ENCODE assay signal across 8 cellular contexts in the genomic region with DNA sequence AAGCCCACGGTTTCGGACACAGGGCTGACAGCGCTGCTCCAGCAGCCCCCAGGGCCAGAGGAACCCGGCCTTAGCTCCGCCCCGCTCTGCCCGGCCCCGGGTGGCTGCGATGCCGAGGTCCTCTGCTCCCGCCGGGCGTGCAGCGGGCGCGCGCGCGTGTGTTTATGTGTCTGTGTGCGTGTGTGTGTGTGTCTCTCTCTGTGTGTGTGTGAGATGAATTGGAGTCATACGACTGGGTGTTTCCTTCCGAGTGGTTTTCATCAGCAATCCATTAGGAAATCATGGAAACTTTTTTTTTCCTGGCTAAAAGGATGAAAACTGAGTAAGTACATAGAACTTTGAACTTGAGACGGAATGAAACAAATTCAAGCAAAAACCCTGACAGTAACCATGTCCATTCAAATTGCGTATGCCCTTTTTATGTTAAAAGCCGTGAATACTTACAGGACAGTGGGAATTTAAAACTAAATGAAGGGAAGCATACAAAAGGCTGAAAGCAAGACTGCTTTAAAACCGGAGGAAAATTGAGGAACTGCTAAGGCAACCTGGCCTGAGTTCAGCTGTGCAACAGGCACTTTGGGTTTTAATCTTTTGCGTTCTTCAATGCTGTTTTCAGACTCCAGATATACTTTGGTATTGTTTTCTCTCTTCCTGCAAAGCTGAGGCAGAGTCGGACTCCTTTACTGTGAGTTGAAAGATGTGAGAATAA. TPM values are rescaled to one million over a fixed set of nuclear protein-coding genes. Genes with fewer than 3 reads are reported as not detected.
DNase-seq lines count a peak whose midpoint lies in the region; ATAC-seq and TF ChIP-seq lines count a peak whose summit lies in the region.

A gene (plus strand): TSS at position 121 of the 709 bp plus-strand sequence. CDS start 911 bp downstream, outside the sequence.

- no peak for TF ChIP-seq POLR2A in testis (IDR thresholded peaks at IDR 0.05)

- intact Hi-C loops in activated T-helper 2 cell treated with anti-CD3 and anti-CD28 coated beads, Interferon-gamma antibody, Interleukin-2, Interleukin-4, amounts not matched to agents 10 μg/mL and 5 μg/mL and 100 μg/mL, durations not matched to agents 14 hours and 24 hours and 36 hours (cut with micrococcal nuclease) = loop anchor here (5.0 to 10.0 kb wide), 5 partner anchors 131 to 1006 kb away; a partner anchor contains a TSS
- intact Hi-C loops in testis (cut with DNase I; ENCODE audit: low total_unique reads) = loop anchor here (5.0 kb wide), 1 partner anchor 94 kb away; no protein-coding TSS in a partner anchor

- H3K27ac Mint-ChIP-seq in activated T-helper 2 cell treated with anti-CD3 and anti-CD28 coated beads, Interferon-gamma antibody, Interleukin-2, Interleukin-4, amounts not matched to agents 10 μg/mL and 5 μg/mL and 100 μg/mL, durations not matched to agents 14 hours and 24 hours and 36 hours = no peak within 1 kb of the TSS
- H3K27ac Mint-ChIP-seq in naive B cell = peak within 1 kb of the TSS in 3 of 6 donors; percentile 20 to 90 (median 73)

- H3K4me3 ChIP-seq in fibroblast of the aortic adventitia (ENCODE audit: low read depth, low read length) (peak within 1 kb of the TSS; percentile 79), testis (peak within 1 kb of the TSS; percentile 43 to 62)

- no peaks in the 10 kb centered on the region for H3K36me3 Mint-ChIP-seq in activated T-helper 2 cell treated with anti-CD3 and anti-CD28 coated beads, Interferon-gamma antibody, Interleukin-2, Interleukin-4, amounts not matched to agents 10 μg/mL and 5 μg/mL and 100 μg/mL, durations not matched to agents 14 hours and 24 hours and 36 hours (ENCODE audit: low read depth)
- no peaks in the 10 kb centered on the region for H3K36me3 Mint-ChIP-seq in naive B cell

- no peaks in the 10 kb centered on the region for H3K4me1 ChIP-seq in testis

- peak within 1 kb of the TSS; percentile 78 for H3K4me3 Mint-ChIP-seq in activated T-helper 2 cell treated with anti-CD3 and anti-CD28 coated beads, Interferon-gamma antibody, Interleukin-2, Interleukin-4, amounts not matched to agents 10 μg/mL and 5 μg/mL and 100 μg/mL, durations not matched to agents 14 hours and 24 hours and 36 hours (ENCODE audit: low read depth)
- peak within 1 kb of the TSS; percentile 81 to 91 (median 88) for H3K4me3 Mint-ChIP-seq in naive B cell

- H3K36me3 ChIP-seq in testis (ENCODE audit: low read depth, missing control alignments) = no peaks in the 10 kb centered on the region

- peak within 1 kb of the TSS; percentile 69 to 90 for H3K27ac ChIP-seq in testis

- H3K4me1 Mint-ChIP-seq in activated T-helper 2 cell treated with anti-CD3 and anti-CD28 coated beads, Interferon-gamma antibody, Interleukin-2, Interleukin-4, amounts not matched to agents 10 μg/mL and 5 μg/mL and 100 μg/mL, durations not matched to agents 14 hours and 24 hours and 36 hours (ENCODE audit: low read depth) = peaks cover 21% of the 10 kb centered on the region
- peaks cover 18 to 21% (median 21%) of the 10 kb centered on the region in 3 donors for H3K4me1 Mint-ChIP-seq in naive B cell

- no peaks in the 10 kb centered on the region for H3K27me3 ChIP-seq in testis

- DNase-seq in NCI-H748 (lab: John Stamatoyannopoulos, UW; ENCODE audit: unreplicated experiment) = peak; percentile 65
- DNase-seq in NCI-H748 treated with DMSO at 0.1 percent for 48 hours (lab: John Stamatoyannopoulos, UW) = no peak
- peak; percentile 40 for DNase-seq in NCI-H345 treated with DMSO at 0.1 percent for 48 hours (lab: John Stamatoyannopoulos, UW; ENCODE audit: unreplicated experiment)
- peak; percentile 13 for DNase-seq in activated T-helper 2 cell treated with anti-CD3 and anti-CD28 coated beads, Interferon-gamma antibody, Interleukin-2, Interleukin-4, amounts not matched to agents 10 μg/mL and 5 μg/mL and 100 μg/mL, durations not matched to agents 14 hours and 24 hours and 36 hours (ENCODE audit: low spot score)
- DNase-seq in fibroblast of the aortic adventitia (ENCODE audit: low read depth) = peak; percentile 95
- peak; percentile 47 for DNase-seq in naive B cell
- DNase-seq in testis = peak; percentile 76

- no peaks in the 10 kb centered on the region for H3K9me3 ChIP-seq in testis

- TF ChIP-seq CTCF in fibroblast of the aortic adventitia (IDR thresholded peaks at IDR 0.05; ENCODE audit: insufficient read depth, low read length) (no peak), testis (IDR thresholded peaks at IDR 0.05) (no peak)

- peaks cover 46% of the 10 kb centered on the region for H3K27me3 Mint-ChIP-seq in activated T-helper 2 cell treated with anti-CD3 and anti-CD28 coated beads, Interferon-gamma antibody, Interleukin-2, Interleukin-4, amounts not matched to agents 10 μg/mL and 5 μg/mL and 100 μg/mL, durations not matched to agents 14 hours and 24 hours and 36 hours (ENCODE audit: low read depth)
- H3K27me3 Mint-ChIP-seq in naive B cell = peaks cover 5 to 34% (median 27%) of the 10 kb centered on the region in 3 donors

- WGBS in testis, 2 donors = 2% methylated on average over 17 to 28 of the region's 28 CpGs

- no peaks in the 10 kb centered on the region for H3K9me3 Mint-ChIP-seq in activated T-helper 2 cell treated with anti-CD3 and anti-CD28 coated beads, Interferon-gamma antibody, Interleukin-2, Interleukin-4, amounts not matched to agents 10 μg/mL and 5 μg/mL and 100 μg/mL, durations not matched to agents 14 hours and 24 hours and 36 hours
- no peaks in the 10 kb centered on the region for H3K9me3 Mint-ChIP-seq in naive B cell

- ATAC-seq in HG02798 (IDR thresholded peaks at IDR 0.05; ENCODE audit: poor library complexity, unreplicated experiment) (peak; percentile 64), naive B cell (ENCODE audit: low read depth in 2 of 2) (peak; percentile 71 to 76)

RNA-seq across cellular contexts. Expression of the gene that starts here (rescaled TPM):
- total RNA-seq in activated T-helper 2 cell treated with anti-CD3 and anti-CD28 coated beads, Interferon-gamma antibody, Interleukin-2, Interleukin-4, amounts not matched to agents 10 μg/mL and 5 μg/mL and 100 μg/mL, durations not matched to agents 14 hours and 24 hours and 36 hours = not detected in 2 replicates
- total RNA-seq in fibroblast of the aortic adventitia (ENCODE audit: low replicate concordance) (30.0 and 119 TPM in 2 replicates), testis (10 to 100 TPM; 11.8 to 13.1 TPM)
- polyA plus RNA-seq in naive B cell (ENCODE audit: low read depth in 6 of 6) (1 to 10 TPM in 1 of 6 donors, under 1 TPM in 5; 0.16 to 1.2 (median 0.39) TPM), testis (ENCODE audit: insufficient read depth, low read depth, low replicate concordance) (7.4 TPM)

Comparison
In these comparisons a context has a peak if more than half of its experiments do, and no peak if none do; other contexts are left out.
1. RNA of the gene that starts here (total RNA-seq): 30.0 to 119 TPM in fibroblast of the aortic adventitia and 11.8 to 13.1 TPM in testis; not detected in activated T-helper 2 cell treated with anti-CD3 and anti-CD28 coated beads, Interferon-gamma antibody, Interleukin-2, Interleukin-4, amounts not matched to agents 10 μg/mL and 5 μg/mL and 100 μg/mL, durations not matched to agents 14 hours and 24 hours and 36 hours; every median in the first group is over 10 times any median in the second.
2. Peak in DNase-seq in activated T-helper 2 cell treated with anti-CD3 and anti-CD28 coated beads, Interferon-gamma antibody, Interleukin-2, Interleukin-4, amounts not matched to agents 10 μg/mL and 5 μg/mL and 100 μg/mL, durations not matched to agents 14 hours and 24 hours and 36 hours; RNA of the gene not detected or under 1 TPM.